Comparison of ENCODE assay signal across 7 cellular contexts in genomic region chr20:11607047-11607446, GRCh38.
"Had no signal": no experiment of that assay in that cellular context is flagged by ENCODE, and none has a peak within 500 bp of the region (broad histone marks: within the 10 kb centered on the region; RNA-seq: fewer than 3 reads in every experiment).

No MANE protein-coding gene starts in this region.

- DNase-seq: IMR-90, KBM-7, KG1 had no signal

- H3K27ac ChIP-seq: HL-60, KMS-11 had no signal

- H3K4me3 ChIP-seq: K562 had no signal

- FAIRE-seq: HTR-8/SVneo, K562 had no signal

- H3K4me2 ChIP-seq: KMS-11 had no signal

- H3K9ac ChIP-seq: KMS-11 had no signal

- ATAC-seq: K562 had no signal
